In genomic region chr1:36203554-36204346, GRCh38 we compare ENCODE assay signal across 1 cellular context.
TF ChIP-seq lines count a peak whose summit lies in the region.

No MANE protein-coding gene starts in this region.

TF ChIP-seq in GM23338, 12 proteins besides CTCF, POLR2A, EP300 and RAD21 (continued from another document):
- TF ChIP-seq REST (IDR thresholded peaks at IDR 0.05; ENCODE audit: unreplicated experiment) (no peak), POLR2AphosphoS5 (IDR thresholded peaks at IDR 0.05; ENCODE audit: low read depth) (no peak), EZH2 (IDR thresholded peaks at IDR 0.05; ENCODE audit: low read depth, unreplicated experiment) (no peak), ZNF114 (CRISPR knock-in tag; IDR thresholded peaks at IDR 0.05) (no peak)
